21 cellular contexts compared by ENCODE assay signal in the genomic region with DNA sequence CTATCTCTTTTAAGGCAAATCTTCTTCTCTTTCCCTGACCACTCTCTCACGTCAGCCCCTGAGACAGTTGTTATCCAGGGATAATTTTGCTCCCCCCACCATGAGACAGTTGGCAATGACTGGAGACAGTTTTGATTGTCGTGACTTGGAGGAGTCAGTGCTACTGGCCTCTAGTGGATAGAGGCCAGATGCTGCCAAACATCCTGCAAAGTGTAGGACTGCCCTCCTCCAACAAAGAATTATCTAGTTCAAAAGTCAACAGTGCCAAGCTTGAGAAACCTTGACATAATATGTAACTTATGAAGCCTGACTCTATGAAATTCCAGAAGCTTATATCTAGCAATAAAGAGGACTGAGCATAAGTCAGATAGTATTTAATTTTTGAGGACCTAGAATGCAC.
A peak's percentile ranks its signal among the peaks of the same experiment; 100 is the strongest.
DNase-seq lines count a peak whose midpoint lies in the region; ATAC-seq, FAIRE-seq and TF ChIP-seq lines count a peak whose summit lies in the region.
"Had no signal": no experiment of that assay in that cellular context is flagged by ENCODE, and none has a peak within 500 bp of the region (broad histone marks: within the 10 kb centered on the region; RNA-seq: fewer than 3 reads in every experiment).

No MANE protein-coding gene starts in this region.

- H2BK12ac ChIP-seq in H1 (ENCODE audit: low read depth, low read length) = no peak overlapping the region

- DNase-seq in GM10248 (ENCODE audit: extremely low spot score) (no peak), H1 (ENCODE audit: low read depth in 1 of 2, low spot score in 2 of 2) (no peak), right lobe of liver (no peak), activated T-cell treated with anti-CD3 and anti-CD28 coated beads for 4 hours (no peak), NOMO-1 (lab: John Stamatoyannopoulos, UW; ENCODE audit: unreplicated experiment in 2 of 2) (no peak), GM13976 (ENCODE audit: low spot score) (no peak), hepatic stellate cell (ENCODE audit: low spot score) (no peak)
- DNase-seq: activated CD4-positive, alpha-beta T cell treated with anti-CD3 and anti-CD28 coated beads for 1 hour; activated CD8-positive, alpha-beta T cell treated with anti-CD3 and anti-CD28 coated beads, Interleukin-2, amount 10 ng/mL, durations not matched to agents 7 days and 5 days; activated effector memory CD4-positive, alpha-beta T cell treated with anti-CD3 and anti-CD28 coated beads, Interleukin-2, amount 50 U/mL, for 16 hours; cerebellar nuclear complex; heart left ventricle; lower lobe of right lung; MM.1S; NCI-H1436; NCI-H2107; Peyer's patch; SJCRH30; upper lobe of right lung had no signal

- 39% methylated on average over 2 of the region's 2 CpGs; no CpG with 5 or more reads in 1 of the 2 experiments for WGBS in H1 (ENCODE audit: extremely low coverage in 1 of 2, insufficient coverage in 1 of 2, insufficient read length in 1 of 2, insufficient replicate concordance in 2 of 2, low coverage in 1 of 2, low lambda C conversion rate in 2 of 2, missing lambda C conversion rate in 1 of 2), 2 experiments
- WGBS in right lobe of liver (ENCODE audit: insufficient coverage, low coverage, low lambda C conversion rate, missing lambda C conversion rate) = 30% methylated on average over 2 of the region's 2 CpGs

- H4K5ac ChIP-seq in H1 (ENCODE audit: insufficient read length, low read depth, low read length) = no peak overlapping the region

- H2AFZ ChIP-seq in H1 (ENCODE audit: low read length) = no peak overlapping the region

- POLR2A ChIA-PET in GM10248 (lab: Yijun Ruan, JAX) = no interaction called here
- POLR2A ChIA-PET in H1 (lab: Charles Lee; ENCODE audit: partially characterized antibody) = interaction anchor here (1.5 kb wide), 1 partner anchor 27 kb away, joined by 3 read pairs; no protein-coding TSS in a partner anchor

- H3K79me1 ChIP-seq in H1 (ENCODE audit: low read depth, low read length) = no peaks in the 10 kb centered on the region

- in situ Hi-C loops in GM13976 (cut with MboI; ENCODE audit: low sequenced_read_pairs, unreplicated experiment) = no loop called here

- H3K27ac ChIP-seq in 22Rv1 (no peak overlapping the region), H1 (ENCODE audit: low read depth, low read length) (no peak overlapping the region), right lobe of liver (no peak overlapping the region)
- H3K27ac ChIP-seq: heart left ventricle, lower lobe of right lung, Peyer's patch, SJCRH30, upper lobe of right lung had no signal

- TF ChIP-seq CTCF in 22Rv1 (IDR thresholded peaks at IDR 0.05) (peak; percentile 31), GM10248 (IDR thresholded peaks at IDR 0.05; ENCODE audit: control extremely low read depth, extremely low read depth, low read depth, missing control alignments) (peak; percentile 7), H1 (IDR thresholded peaks at IDR 0.05; ENCODE audit: control extremely low read depth in 1 of 3, insufficient read depth in 1 of 3, low read depth in 1 of 3, low read length in 3 of 3) (peak; percentile 11 to 57 (median 30)), right lobe of liver (IDR thresholded peaks at IDR 0.05) (peak in 2 of 4 donors; percentile 10 to 36), GM13976 (IDR thresholded peaks at IDR 0.05; ENCODE audit: borderline replicate concordance, control extremely low read depth, extremely low read depth, insufficient read depth, missing control alignments) (no peak)

- H3K4ac ChIP-seq in H1 (replicated peaks; ENCODE audit: insufficient read length, low read depth, low read length) = no peak overlapping the region

- CTCF ChIA-PET in GM10248 (lab: Yijun Ruan, JAX) (no interaction called here), H1 (lab: Charles Lee; ENCODE audit: partially characterized antibody) (interaction anchor here (0.6 kb wide), 1 partner anchor 604 kb away, joined by 3 read pairs; no protein-coding TSS in a partner anchor)

- TF ChIP-seq RAD21 in H1 (IDR thresholded peaks at IDR 0.05 in 1 of 2, conservative IDR thresholded peaks at IDR 0.05 in 1 of 2; ENCODE audit: low read depth in 2 of 2, low read length in 2 of 2) = peak; percentile 20 to 42; a peak in 3 of 4 replicates

- H3K4me1 ChIP-seq in H1 (replicated peaks in 1 of 4; ENCODE audit: control insufficient read depth in 3 of 4, insufficient read depth in 4 of 4, low read length in 3 of 4) (no peaks in the 10 kb centered on the region; a peak in 2 of 7 replicates), right lobe of liver (peaks cover 0 to 7% (median 0%) of the 10 kb centered on the region in 4 donors)
- H3K4me1 ChIP-seq: heart left ventricle, lower lobe of right lung, Peyer's patch, SJCRH30, upper lobe of right lung had no signal

- H3K36me3 ChIP-seq in H1 (ENCODE audit: control insufficient read depth in 2 of 4, insufficient read depth in 4 of 4, low read length in 3 of 4) (no peaks in the 10 kb centered on the region), right lobe of liver (no peaks in the 10 kb centered on the region)
- H3K36me3 ChIP-seq: heart left ventricle, lower lobe of right lung, Peyer's patch, SJCRH30, upper lobe of right lung had no signal

- H2BK120ac ChIP-seq in H1 (replicated peaks; ENCODE audit: low read depth, low read length) = no peak overlapping the region

- no peak overlapping the region for H3K14ac ChIP-seq in H1 (ENCODE audit: insufficient read length)

- TF ChIP-seq EP300 in H1 (IDR thresholded peaks at IDR 0.05; ENCODE audit: borderline replicate concordance in 1 of 2, low read depth in 2 of 2, low read length in 2 of 2) = no peak

- H3K4me2 ChIP-seq in H1 (ENCODE audit: insufficient read depth in 1 of 2, low read depth in 2 of 2, low read length in 2 of 2) = no peak overlapping the region

- no peak overlapping the region for H4K91ac ChIP-seq in H1 (replicated peaks; ENCODE audit: insufficient read length, low read length)

- H2BK5ac ChIP-seq in H1 (ENCODE audit: low read depth, low read length) = no peak overlapping the region

- H3K23me2 ChIP-seq in H1 (ENCODE audit: low read depth, low read length) = no peaks in the 10 kb centered on the region

- H3K9me3 ChIP-seq in H1 (ENCODE audit: insufficient read depth in 2 of 2, low read depth in 1 of 2, low read length in 1 of 2) (no peaks in the 10 kb centered on the region), right lobe of liver (no peaks in the 10 kb centered on the region)
- H3K9me3 ChIP-seq: heart left ventricle, lower lobe of right lung, Peyer's patch, SJCRH30, upper lobe of right lung had no signal

- intact Hi-C loops in right lobe of liver (cut with DNase I) = no loop called here

- H3K18ac ChIP-seq in H1 (ENCODE audit: extremely low read depth, low read length) = no peak overlapping the region

- H3K79me2 ChIP-seq in H1 (ENCODE audit: control insufficient read depth in 1 of 2, insufficient read depth in 2 of 2, low read length in 2 of 2) = no peaks in the 10 kb centered on the region

- H3K4me3 ChIP-seq in H1 (ENCODE audit: extremely low read depth in 1 of 4, insufficient read depth in 2 of 4, low read depth in 3 of 4, low read length in 4 of 4) = no peak overlapping the region
- H3K4me3 ChIP-seq in right lobe of liver = no peak overlapping the region
- H3K4me3 ChIP-seq: heart left ventricle, lower lobe of right lung, Peyer's patch, SJCRH30, upper lobe of right lung had no signal

- no peak overlapping the region for H2BK15ac ChIP-seq in H1 (ENCODE audit: low read length)

- FAIRE-seq in H1 (lab: Jason Lieb, UNC) = no peak
- FAIRE-seq: D721Med had no signal

- ATAC-seq in right lobe of liver = peak; percentile 31 to 83 (median 55)
- ATAC-seq: activated CD8-positive, alpha-beta T cell treated with anti-CD3 and anti-CD28 coated beads, Interleukin-2, amount 10 ng/mL, durations not matched to agents 7 days and 5 days; heart left ventricle; lower lobe of right lung; upper lobe of right lung had no signal

- H2BK20ac ChIP-seq in H1 (ENCODE audit: low read length) = no peak overlapping the region

- H2AK5ac ChIP-seq in H1 (ENCODE audit: low read depth, low read length) = no peak overlapping the region

- no peak overlapping the region for H3K23ac ChIP-seq in H1 (ENCODE audit: insufficient read length)

- H3K27me3 ChIP-seq in H1 (replicated peaks in 1 of 4; ENCODE audit: control insufficient read depth in 3 of 4, extremely low read depth in 1 of 4, insufficient read depth in 3 of 4, low read length in 3 of 4) (no peaks in the 10 kb centered on the region), right lobe of liver (no peaks in the 10 kb centered on the region)
- H3K27me3 ChIP-seq: heart left ventricle, Peyer's patch, upper lobe of right lung had no signal

- H3K9ac ChIP-seq in H1 (replicated peaks in 1 of 4; ENCODE audit: extremely low read depth in 1 of 4, low read depth in 3 of 4, low read length in 3 of 4) = no peak overlapping the region

- TF ChIP-seq POLR2A in H1 (IDR thresholded peaks at IDR 0.05; ENCODE audit: control extremely low read depth in 1 of 2, low read depth in 2 of 2, low read length in 2 of 2) (no peak), right lobe of liver (IDR thresholded peaks at IDR 0.05) (no peak)

- no peaks in the 10 kb centered on the region for H4K20me1 ChIP-seq in H1 (replicated peaks in 1 of 2; ENCODE audit: control insufficient read depth in 1 of 2, insufficient read depth in 2 of 2, low read length in 2 of 2)

- no peak overlapping the region for H4K8ac ChIP-seq in H1 (ENCODE audit: extremely low read depth, insufficient read depth, low read length)

- no peak overlapping the region for H3K56ac ChIP-seq in H1 (replicated peaks; ENCODE audit: insufficient read length, low read depth, low read length)

TF ChIP-seq in H1, 55 proteins besides CTCF, POLR2A, EP300 and RAD21 (continues in another document):
- TF ChIP-seq RNF2 (IDR thresholded peaks at IDR 0.05; ENCODE audit: borderline replicate concordance, low read depth, low read length, missing control alignments, poor library complexity, severe bottlenecking) (no peak), KDM4A (IDR thresholded peaks at IDR 0.05; ENCODE audit: low read depth, low read length, severe bottlenecking) (no peak), EZH2 (IDR thresholded peaks at IDR 0.05; ENCODE audit: low read depth, low read length, severe bottlenecking) (no peak), CHD1 (IDR thresholded peaks at IDR 0.05; ENCODE audit: low read depth, low read length) (no peak), POU5F1 (IDR thresholded peaks at IDR 0.05; ENCODE audit: low read depth, low read length) (no peak), POLR2AphosphoS5 (IDR thresholded peaks at IDR 0.05; ENCODE audit: low read depth, low read length) (no peak), CBX5 (IDR thresholded peaks at IDR 0.05; ENCODE audit: low read depth, low read length) (no peak), RFX5 (IDR thresholded peaks at IDR 0.05; ENCODE audit: borderline replicate concordance, low read depth, low read length) (no peak), PHF8 (conservative IDR thresholded peaks at IDR 0.05; ENCODE audit: low read depth, low read length) (no peak), TAF1 (IDR thresholded peaks at IDR 0.05; ENCODE audit: low read depth, low read length) (no peak), TAF7 (optimal IDR thresholded peaks at IDR 0.05; ENCODE audit: borderline replicate concordance, low read depth, low read length) (no peak), JUND (IDR thresholded peaks at IDR 0.05; ENCODE audit: low read length) (no peak), SUZ12 (IDR thresholded peaks at IDR 0.05; ENCODE audit: low read length) (no peak), SP1 (IDR thresholded peaks at IDR 0.05; ENCODE audit: low read depth, low read length) (no peak)
